ENCODE assay signal across 9 cellular contexts in genomic region chr13:26759907-26760834, GRCh38. TPM values are rescaled to one million over a fixed set of nuclear protein-coding genes. Genes with fewer than 3 reads are reported as not detected.
DNase-seq lines count a peak whose midpoint lies in the region; ATAC-seq and FAIRE-seq lines count a peak whose summit lies in the region.
"Had no signal": no experiment of that assay in that cellular context is flagged by ENCODE, and none has a peak within 500 bp of the region (broad histone marks: within the 10 kb centered on the region; RNA-seq: fewer than 3 reads in every experiment).

Gene GPR12 (minus strand): TSS chr13:26760786. CDS start chr13:26759827, 959 bp downstream.

- H3K27ac Mint-ChIP-seq in naive thymus-derived CD8-positive, alpha-beta T cell: no peak within 1 kb of the TSS
- no peak within 1 kb of the TSS for H3K27ac Mint-ChIP-seq in activated T-helper 1 cell treated with anti-CD3 and anti-CD28 coated beads, Interleukin-12 subunit alpha, Interleukin-12 subunit beta, Interleukin-2, Interleukin-4 antibody, amounts not matched to agents 30 ng/mL and 10 ng/mL and 1 ng/mL, durations not matched to agents 14 hours and 24 hours and 36 hours

- H3K4me1 Mint-ChIP-seq in naive thymus-derived CD8-positive, alpha-beta T cell: peaks cover 8 to 21% (median 15%) of the 10 kb centered on the region in 4 donors
- no peaks in the 10 kb centered on the region for H3K4me1 Mint-ChIP-seq in activated T-helper 1 cell treated with anti-CD3 and anti-CD28 coated beads, Interleukin-12 subunit alpha, Interleukin-12 subunit beta, Interleukin-2, Interleukin-4 antibody, amounts not matched to agents 30 ng/mL and 10 ng/mL and 1 ng/mL, durations not matched to agents 14 hours and 24 hours and 36 hours (ENCODE audit: low read depth)

- DNase-seq in AG08396 (ENCODE audit: low spot score) (peak; percentile 28), M059J (ENCODE audit: low read depth) (peak; percentile 8), small intestine (no peak), NCI-H1436 (lab: John Stamatoyannopoulos, UW) (no peak)
- no peak for DNase-seq in naive thymus-derived CD8-positive, alpha-beta T cell
- no peak for DNase-seq in activated T-helper 1 cell treated with anti-CD3 and anti-CD28 coated beads, Interleukin-12 subunit alpha, Interleukin-12 subunit beta, Interleukin-2, Interleukin-4 antibody, amounts not matched to agents 30 ng/mL and 10 ng/mL and 1 ng/mL, durations not matched to agents 14 hours and 24 hours and 36 hours (ENCODE audit: low spot score)

- peak within 1 kb of the TSS; percentile 65 to 82 (median 79) for H3K4me3 Mint-ChIP-seq in naive thymus-derived CD8-positive, alpha-beta T cell
- H3K4me3 Mint-ChIP-seq in activated T-helper 1 cell treated with anti-CD3 and anti-CD28 coated beads, Interleukin-12 subunit alpha, Interleukin-12 subunit beta, Interleukin-2, Interleukin-4 antibody, amounts not matched to agents 30 ng/mL and 10 ng/mL and 1 ng/mL, durations not matched to agents 14 hours and 24 hours and 36 hours: no peak within 1 kb of the TSS

- ATAC-seq in naive thymus-derived CD8-positive, alpha-beta T cell: peak; percentile 30 to 50
- no peak for ATAC-seq in GM19035 (IDR thresholded peaks at IDR 0.05; ENCODE audit: unreplicated experiment)

- intact Hi-C loops in activated T-helper 1 cell treated with anti-CD3 and anti-CD28 coated beads, Interleukin-12 subunit alpha, Interleukin-12 subunit beta, Interleukin-2, Interleukin-4 antibody, amounts not matched to agents 30 ng/mL and 10 ng/mL and 1 ng/mL, durations not matched to agents 14 hours and 24 hours and 36 hours (cut with micrococcal nuclease): no loop called here

- WGBS in small intestine, 3 donors: 2 to 3% (median 2%) methylated on average over 47 to 87 of the region's 87 CpGs

- POLR2A ChIA-PET in naive thymus-derived CD8-positive, alpha-beta T cell (lab: Charles Lee): no interaction called here

- peaks cover 0 to 3% of the 10 kb centered on the region in 2 donors for H3K4me1 ChIP-seq in small intestine (ENCODE audit: control insufficient read depth in 2 of 2, insufficient read depth in 1 of 2, low read depth in 1 of 2, low read length in 1 of 2)

- H3K9me3 Mint-ChIP-seq in naive thymus-derived CD8-positive, alpha-beta T cell: no peaks in the 10 kb centered on the region
- no peaks in the 10 kb centered on the region for H3K9me3 Mint-ChIP-seq in activated T-helper 1 cell treated with anti-CD3 and anti-CD28 coated beads, Interleukin-12 subunit alpha, Interleukin-12 subunit beta, Interleukin-2, Interleukin-4 antibody, amounts not matched to agents 30 ng/mL and 10 ng/mL and 1 ng/mL, durations not matched to agents 14 hours and 24 hours and 36 hours

- H3K27me3 Mint-ChIP-seq in naive thymus-derived CD8-positive, alpha-beta T cell: peaks cover 42 to 73% (median 59%) of the 10 kb centered on the region in 5 donors
- H3K27me3 Mint-ChIP-seq in activated T-helper 1 cell treated with anti-CD3 and anti-CD28 coated beads, Interleukin-12 subunit alpha, Interleukin-12 subunit beta, Interleukin-2, Interleukin-4 antibody, amounts not matched to agents 30 ng/mL and 10 ng/mL and 1 ng/mL, durations not matched to agents 14 hours and 24 hours and 36 hours (ENCODE audit: insufficient read depth): peaks cover 51% of the 10 kb centered on the region

- H3K27ac ChIP-seq in cingulate gyrus (ENCODE audit: low read depth, low read length) (peak within 1 kb of the TSS; percentile 29), small intestine (ENCODE audit: low read depth in 1 of 2, low read length in 1 of 2) (no peak within 1 kb of the TSS)

- no peaks in the 10 kb centered on the region for H3K36me3 ChIP-seq in small intestine (ENCODE audit: control insufficient read depth in 2 of 2, insufficient read depth in 2 of 2, low read length in 2 of 2)

- peak within 1 kb of the TSS in 1 of 2 donors; percentile 35 for H3K4me3 ChIP-seq in small intestine (ENCODE audit: low read depth in 1 of 2, low read length in 2 of 2)

- FAIRE-seq in small intestine (lab: Jason Lieb, UNC): no peak
- FAIRE-seq: colon had no signal

- H3K27me3 ChIP-seq in small intestine (ENCODE audit: control insufficient read depth in 2 of 2, insufficient read depth in 2 of 2, low read length in 2 of 2): peaks cover 13 to 18% of the 10 kb centered on the region in 2 donors

- H3K9me3 ChIP-seq in small intestine (ENCODE audit: control insufficient read depth, low read depth): no peaks in the 10 kb centered on the region

- peaks cover 0 to 4% (median 0%) of the 10 kb centered on the region in 3 donors for H3K36me3 Mint-ChIP-seq in naive thymus-derived CD8-positive, alpha-beta T cell
- H3K36me3 Mint-ChIP-seq in activated T-helper 1 cell treated with anti-CD3 and anti-CD28 coated beads, Interleukin-12 subunit alpha, Interleukin-12 subunit beta, Interleukin-2, Interleukin-4 antibody, amounts not matched to agents 30 ng/mL and 10 ng/mL and 1 ng/mL, durations not matched to agents 14 hours and 24 hours and 36 hours (ENCODE audit: low read depth): no peaks in the 10 kb centered on the region

RNA-seq across cellular contexts. Expression of gene GPR12, which starts in this region (rescaled TPM):
- total RNA-seq in M059J (2014; rRNA removed; shearing (Covaris generic)): not detected in 2 replicates
- under 1 TPM in 1 of 2 experiments, not detected in 1; 0.08 TPM for total RNA-seq in naive thymus-derived CD8-positive, alpha-beta T cell
- not detected for polyA plus RNA-seq in naive thymus-derived CD8-positive, alpha-beta T cell
- polyA plus RNA-seq in small intestine: under 1 TPM in 1 of 3 donors, not detected in 2; 0.03 TPM
- total RNA-seq in activated T-helper 1 cell treated with anti-CD3 and anti-CD28 coated beads, Interleukin-12 subunit alpha, Interleukin-12 subunit beta, Interleukin-2, Interleukin-4 antibody, amounts not matched to agents 30 ng/mL and 10 ng/mL and 1 ng/mL, durations not matched to agents 14 hours and 24 hours and 36 hours: not detected in 2 replicates

Comparison
In these comparisons a context has a peak if more than half of its experiments do, and no peak if none do; other contexts are left out.
1. Peak in DNase-seq in M059J; RNA of the gene not detected or under 1 TPM.
2. Peak in ATAC-seq in naive thymus-derived CD8-positive, alpha-beta T cell; RNA of the gene not detected or under 1 TPM.